In genomic region chr7:157665634-157665988, GRCh38 we compare ENCODE assay signal across 5 cellular contexts.
DNase-seq lines count a peak whose midpoint lies in the region; ATAC-seq, FAIRE-seq and TF ChIP-seq lines count a peak whose summit lies in the region.
"Not testable (repeated sequence)": the region's sequence is repeated elsewhere in the genome, so short reads cannot be mapped to it uniquely, and the experiment has no call there.

No MANE protein-coding gene starts in this region.

- H3K79me2 ChIP-seq in HCT116 (ENCODE audit: insufficient read depth, low read length); K562 (ENCODE audit: control insufficient read depth, insufficient read depth, low read length): not testable (repeated sequence)

- 8% methylated on average over 2 of the region's 2 CpGs for WGBS in K562 (ENCODE audit: insufficient coverage, low coverage, missing lambda C conversion rate)

- CTCF ChIA-PET in HCT116 (lab: Charles Lee); K562 (lab: Yijun Ruan, JAX; ENCODE audit: low intra/inter-chr PET ratio): not testable (repeated sequence)

- not testable (repeated sequence) for H3K9me3 Mint-ChIP-seq in natural killer cell treated with Interleukin-12 subunit alpha and Interleukin-12 subunit beta and Interleukin-15 and Interleukin-18, amount 100 ng/mL, for 72 hours

- not testable (repeated sequence) for FAIRE-seq in K562 (lab: Jason Lieb, UNC)

- not testable (repeated sequence) for H3K27me3 Mint-ChIP-seq in natural killer cell treated with Interleukin-12 subunit alpha and Interleukin-12 subunit beta and Interleukin-15 and Interleukin-18, amount 100 ng/mL, for 72 hours

- not testable (repeated sequence) for H3K4me3 Mint-ChIP-seq in natural killer cell treated with Interleukin-12 subunit alpha and Interleukin-12 subunit beta and Interleukin-15 and Interleukin-18, amount 100 ng/mL, for 72 hours

- POLR2A ChIA-PET in HCT116 (lab: Charles Lee); K562 (lab: Yijun Ruan, JAX): not testable (repeated sequence)

- in situ Hi-C loops in K562 (cut with MboI) = not testable (repeated sequence)

- H3K4me1 Mint-ChIP-seq in natural killer cell treated with Interleukin-12 subunit alpha and Interleukin-12 subunit beta and Interleukin-15 and Interleukin-18, amount 100 ng/mL, for 72 hours (ENCODE audit: low read depth in 2 of 2) = not testable (repeated sequence)

- intact Hi-C loops in HCT116 (cut with micrococcal nuclease) = loop anchor here (2.0 kb wide), 1 partner anchor 101 kb away; no protein-coding TSS in a partner anchor
- intact Hi-C loops in K562 (cut with micrococcal nuclease) = not testable (repeated sequence)

- H3K36me3 ChIP-seq in HCT116 (ENCODE audit: control insufficient read depth in 1 of 2, insufficient read depth in 2 of 2, low read length in 2 of 2); K562 (ENCODE audit: control insufficient read depth, insufficient read depth, low read length): not testable (repeated sequence)

- H3K9me3 ChIP-seq in HCT116 (ENCODE audit: control insufficient read depth in 1 of 2, insufficient read depth in 1 of 2, low read depth in 1 of 2, low read length in 2 of 2); K562 (replicated peaks; ENCODE audit: control insufficient read depth, insufficient read depth, low read depth, low read length): not testable (repeated sequence)

- RAD21 ChIA-PET in HCT116 (lab: Charles Lee; ENCODE audit: low non-redundant PET in 1 of 2, low total read pairs in 2 of 2, uncharacterized antibody in 2 of 2, unreplicated experiment in 2 of 2) = not testable (repeated sequence)

- not testable (repeated sequence) for TF ChIP-seq RAD21 in HCT116 (IDR thresholded peaks at IDR 0.05; ENCODE audit: low read depth); K562 (CRISPR knock-in tag; conservative IDR thresholded peaks at IDR 0.05 in 1 of 2, IDR thresholded peaks at IDR 0.05 in 1 of 2)

- TF ChIP-seq CTCF in C4-2B (conservative IDR thresholded peaks at IDR 0.05); HCT116 (IDR thresholded peaks at IDR 0.05 in 2 of 3, conservative IDR thresholded peaks at IDR 0.05 in 1 of 3; ENCODE audit: borderline replicate concordance in 1 of 3, insufficient read depth in 1 of 3, low read depth in 2 of 3, low read length in 2 of 3); K562 (IDR thresholded peaks at IDR 0.05 in 2 of 3, conservative IDR thresholded peaks at IDR 0.05 in 1 of 3; ENCODE audit: insufficient read depth in 2 of 3, low read depth in 1 of 3, low read length in 3 of 3): not testable (repeated sequence)

- H3K4me3 ChIP-seq in HCT116 (replicated peaks in 1 of 2; ENCODE audit: low read depth in 1 of 2, low read length in 2 of 2) = peak overlapping the region in 1 of 2 experiments; percentile 22; a peak in 2 of 4 replicates
- not testable (repeated sequence) for H3K4me3 ChIP-seq in K562

- not testable (repeated sequence) for BruUV-seq in HCT116 (replicated peaks; lab: Mats Ljungman, UMichigan); K562 (replicated peaks; lab: Mats Ljungman, UMichigan)

- H2AFZ ChIP-seq in HCT116 (ENCODE audit: low read depth, low read length, poor library complexity, severe bottlenecking); K562 (ENCODE audit: low read depth, low read length): not testable (repeated sequence)

- H3K9me2 ChIP-seq in HCT116 (ENCODE audit: insufficient read depth) = not testable (repeated sequence)

- peak overlapping the region; percentile 68 for H3K4me2 ChIP-seq in HCT116 (ENCODE audit: low read length)
- H3K4me2 ChIP-seq in K562 (ENCODE audit: insufficient read depth, low read length) = not testable (repeated sequence)

- peaks cover 11 to 36% of the 10 kb centered on the region in 2 experiments for H3K4me1 ChIP-seq in HCT116 (ENCODE audit: control insufficient read depth in 1 of 2, insufficient read depth in 2 of 2, low read length in 2 of 2)
- peaks cover 0 to 16% of the 10 kb centered on the region in 2 experiments; a peak in 1 of 5 replicates for H3K4me1 ChIP-seq in K562 (replicated peaks in 1 of 2; ENCODE audit: control insufficient read depth in 2 of 2, insufficient read depth in 2 of 2, low read length in 2 of 2)

- not testable (repeated sequence) for H3K9ac ChIP-seq in HCT116 (ENCODE audit: low read length); K562 (ENCODE audit: insufficient read depth in 1 of 2, low read depth in 2 of 2, low read length in 2 of 2)

- not testable (repeated sequence) for DNase-seq in HCT116 (ENCODE audit: low read depth, low spot score); K562 (ENCODE audit: extremely low read depth in 1 of 4, low spot score in 3 of 4)
- DNase-seq in natural killer cell treated with Interleukin-12 subunit alpha and Interleukin-12 subunit beta and Interleukin-15 and Interleukin-18, amount 100 ng/mL, for 72 hours (ENCODE audit: low spot score) = peak; percentile 29

- H3K27ac Mint-ChIP-seq in natural killer cell treated with Interleukin-12 subunit alpha and Interleukin-12 subunit beta and Interleukin-15 and Interleukin-18, amount 100 ng/mL, for 72 hours = not testable (repeated sequence)

- H3K27ac ChIP-seq in C4-2B = peak overlapping the region; percentile 71
- H3K27ac ChIP-seq in HCT116 (ENCODE audit: low read depth, low read length); K562 (ENCODE audit: extremely low read depth, low read depth, low read length): not testable (repeated sequence)

- not testable (repeated sequence) for TF ChIP-seq EP300 in K562 (IDR thresholded peaks at IDR 0.05; ENCODE audit: low read length)

- not testable (repeated sequence) for H3K9me1 ChIP-seq in K562 (ENCODE audit: control insufficient read depth, insufficient read depth, low read length)

- ATAC-seq in HCT116; SK-N-SH treated with all-trans-retinoic acid at 6 μM for 48 hours; K562; natural killer cell treated with Interleukin-12 subunit alpha and Interleukin-12 subunit beta and Interleukin-15 and Interleukin-18, amount 100 ng/mL, for 72 hours: not testable (repeated sequence)

- not testable (repeated sequence) for TF ChIP-seq POLR2A in HCT116 (IDR thresholded peaks at IDR 0.05; ENCODE audit: borderline replicate concordance, extremely low read depth, insufficient read depth, insufficient read length); K562 (conservative IDR thresholded peaks at IDR 0.05)

- H3K36me3 Mint-ChIP-seq in natural killer cell treated with Interleukin-12 subunit alpha and Interleukin-12 subunit beta and Interleukin-15 and Interleukin-18, amount 100 ng/mL, for 72 hours = not testable (repeated sequence)

- not testable (repeated sequence) for H3K27me3 ChIP-seq in HCT116 (ENCODE audit: insufficient read depth, low read length)
- H3K27me3 ChIP-seq in K562 (ENCODE audit: control insufficient read depth in 2 of 2, insufficient read depth in 2 of 2, low read length in 2 of 2) = peaks cover 68 to 90% of the 10 kb centered on the region in 2 experiments

- H4K20me1 ChIP-seq in HCT116 (ENCODE audit: insufficient read depth) = not testable (repeated sequence)
- peaks cover 24% of the 10 kb centered on the region for H4K20me1 ChIP-seq in K562 (replicated peaks; ENCODE audit: control insufficient read depth, insufficient read depth, low read length)

TF ChIP-seq in SK-N-SH treated with all-trans-retinoic acid at 6 μM for 48 hours, 23 proteins besides CTCF, POLR2A, EP300 and RAD21:
- peak; percentile 48; the same call in 1 of the 2 replicates for TF ChIP-seq ZNF8 (CRISPR knock-in tag; IDR thresholded peaks at IDR 0.05)

TF ChIP-seq in K562, 482 proteins besides CTCF, POLR2A, EP300 and RAD21:
- TF ChIP-seq ZNF146 (CRISPR knock-in tag; IDR thresholded peaks at IDR 0.05; ENCODE audit: unreplicated experiment) = peak; percentile 61
